Comparison of ENCODE assay signal across 12 cellular contexts in the genomic region with DNA sequence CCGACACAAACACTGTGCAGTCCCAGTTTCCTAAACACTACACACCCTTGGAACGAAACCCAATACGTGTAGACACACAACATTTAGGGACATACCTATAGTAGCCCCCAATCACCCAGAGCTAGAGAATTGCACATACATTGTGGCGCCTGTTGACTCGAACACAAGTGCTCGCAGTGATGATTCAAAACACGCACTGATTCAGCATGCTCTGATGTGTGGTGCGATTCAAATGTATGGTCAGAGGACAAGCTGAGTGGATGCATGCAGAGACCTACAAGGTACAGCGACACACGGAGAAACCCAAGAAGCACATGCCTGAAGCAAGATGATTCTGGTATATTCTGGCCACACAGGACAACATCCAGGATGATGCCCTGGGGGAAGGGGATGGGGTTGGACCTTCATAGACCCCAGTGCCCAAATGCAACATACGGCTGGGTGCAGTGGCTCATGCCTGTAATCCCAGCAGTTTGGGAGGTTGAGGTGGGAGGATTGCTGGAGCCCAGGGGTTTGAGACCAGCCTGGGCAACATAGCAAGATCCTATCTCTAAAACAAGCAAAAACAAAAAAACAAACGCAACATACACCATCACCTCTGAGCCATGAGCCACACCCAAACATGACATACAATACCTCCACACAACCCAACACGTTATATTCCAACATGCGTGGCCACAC. TPM values are rescaled to one million over a fixed set of nuclear protein-coding genes. Genes with fewer than 3 reads are reported as not detected.
DNase-seq lines count a peak whose midpoint lies in the region; ATAC-seq and TF ChIP-seq lines count a peak whose summit lies in the region.
"Had no signal": no experiment of that assay in that cellular context is flagged by ENCODE, and none has a peak within 500 bp of the region (broad histone marks: within the 10 kb centered on the region; RNA-seq: fewer than 3 reads in every experiment).

No MANE protein-coding gene starts in this region.

- DNase-seq in activated CD4-positive, CD25-positive, alpha-beta regulatory T cell (lab: John Stamatoyannopoulos, UW), result no peak
- DNase-seq in OCI-LY7 (ENCODE audit: low spot score), result peak; percentile 27
- no peak for DNase-seq in activated naive CD4-positive, alpha-beta T cell treated with anti-CD3 and anti-CD28 coated beads, Interleukin-2, amount 50 U/mL, for 72 hours (ENCODE audit: low spot score in 2 of 2)
- DNase-seq in osteoblast (ENCODE audit: insufficient read length, low spot score, missing footprints), result peak; percentile 65
- no peak for DNase-seq in dermis blood vessel endothelial cell
- no peak for DNase-seq in ovary
- DNase-seq: NCI-H1092 treated with DMSO at 0.1 percent for 48 hours, NCI-H526 treated with DMSO at 0.1 percent for 48 hours had no signal

- H3K79me2 ChIP-seq in OCI-LY7 (ENCODE audit: insufficient read depth, low read depth, low read length) (peaks cover 27% of the 10 kb centered on the region), osteoblast (ENCODE audit: insufficient read depth, low read length) (peaks cover 29% of the 10 kb centered on the region)

- intact Hi-C loops in OCI-LY7 (cut with micrococcal nuclease; ENCODE audit: unreplicated experiment), result no loop called here
- intact Hi-C loops in ovary (cut with DNase I), result loop anchor here in 2 of 4 donors (2.0 to 5.0 kb wide), 2 partner anchors 34 to 35 kb away; no protein-coding TSS in a partner anchor

- POLR2A ChIA-PET in OCI-LY7 (lab: Charles Lee), result interaction anchor here (4.2 to 6.7 kb wide), 2 partner anchors 17 to 27 kb away, joined by 27 to 49 read pairs; a partner anchor contains a TSS

- H2AFZ ChIP-seq in OCI-LY7 (ENCODE audit: low read length) (peak overlapping the region; percentile 40; the same call in 1 of the 2 replicates), osteoblast (ENCODE audit: low read length) (no peak overlapping the region)

- ATAC-seq in activated CD4-positive, CD25-positive, alpha-beta regulatory T cell treated with anti-CD3 and anti-CD28 coated beads, Interleukin-2, amount 50 U/mL, for 24 hours, result peak; percentile 35 to 41
- peak; percentile 23 to 31 for ATAC-seq in activated naive CD4-positive, alpha-beta T cell treated with anti-CD3 and anti-CD28 coated beads, Interleukin-2, amount 50 U/mL, for 72 hours
- no peak for ATAC-seq in HG03432 (IDR thresholded peaks at IDR 0.05; ENCODE audit: unreplicated experiment)

- no peaks in the 10 kb centered on the region for H3K9me2 ChIP-seq in OCI-LY7 (ENCODE audit: insufficient read depth, low read length)

- TF ChIP-seq POLR2A in ovary (IDR thresholded peaks at IDR 0.05), result no peak

- H4K20me1 ChIP-seq in OCI-LY7 (ENCODE audit: insufficient read depth, low read length) (no peaks in the 10 kb centered on the region), osteoblast (ENCODE audit: insufficient read depth, low read length) (no peaks in the 10 kb centered on the region)

- peaks cover 29% of the 10 kb centered on the region in 2 donors for H3K36me3 Mint-ChIP-seq in activated naive CD4-positive, alpha-beta T cell treated with anti-CD3 and anti-CD28 coated beads, Interleukin-2, amount 50 U/mL, for 72 hours

- peaks cover 78% of the 10 kb centered on the region for H3K4me1 ChIP-seq in OCI-LY7 (ENCODE audit: insufficient read depth, low read length, poor library complexity, severe bottlenecking)
- peaks cover 43% of the 10 kb centered on the region for H3K4me1 ChIP-seq in osteoblast (ENCODE audit: insufficient read depth, low read length)
- H3K4me1 ChIP-seq in ovary (ENCODE audit: insufficient read depth), result no peaks in the 10 kb centered on the region

- CTCF ChIA-PET in OCI-LY7 (lab: Charles Lee; ENCODE audit: unreplicated experiment), result no interaction called here

- H3K4me2 ChIP-seq in OCI-LY7 (ENCODE audit: low read length), result peak overlapping the region; percentile 91
- no peak overlapping the region for H3K4me2 ChIP-seq in osteoblast (ENCODE audit: insufficient read depth, low read length)

- 84 to 88% (median 84%) methylated on average over 14 of the region's 14 CpGs for WGBS in ovary, 3 donors

- TF ChIP-seq CTCF in OCI-LY7 (conservative IDR thresholded peaks at IDR 0.05; ENCODE audit: low read length) (no peak), osteoblast (IDR thresholded peaks at IDR 0.05; ENCODE audit: extremely low read depth, low read depth, low read length) (no peak), ovary (IDR thresholded peaks at IDR 0.05) (no peak)

- H3K9me3 ChIP-seq in OCI-LY7 (ENCODE audit: low read length), result no peaks in the 10 kb centered on the region
- no peaks in the 10 kb centered on the region for H3K9me3 ChIP-seq in osteoblast (ENCODE audit: low read depth, low read length)
- H3K9me3 ChIP-seq in ovary, result no peaks in the 10 kb centered on the region

- no TSS peak for BruUV-seq in OCI-LY7 (replicated peaks; lab: Mats Ljungman, UMichigan)

- H3K4me3 ChIP-seq in OCI-LY7 (ENCODE audit: low read depth, low read length, poor library complexity, severe bottlenecking) (peak overlapping the region; percentile 78), osteoblast (ENCODE audit: insufficient read depth, low read length) (no peak overlapping the region), ovary (no peak overlapping the region)

- H3K9me3 Mint-ChIP-seq in activated naive CD4-positive, alpha-beta T cell treated with anti-CD3 and anti-CD28 coated beads, Interleukin-2, amount 50 U/mL, for 72 hours, result peaks cover 0 to 5% of the 10 kb centered on the region in 2 donors
- H3K9me3 Mint-ChIP-seq: neural crest cell had no signal

- H3K27ac Mint-ChIP-seq in activated naive CD4-positive, alpha-beta T cell treated with anti-CD3 and anti-CD28 coated beads, Interleukin-2, amount 50 U/mL, for 72 hours, result peak overlapping the region; percentile 79 to 88

- peak overlapping the region; percentile 91 for H3K27ac ChIP-seq in OCI-LY7 (ENCODE audit: low read depth, low read length, poor library complexity, severe bottlenecking)
- no peak overlapping the region for H3K27ac ChIP-seq in osteoblast (ENCODE audit: low read depth, low read length)
- no peak overlapping the region for H3K27ac ChIP-seq in ovary
- H3K27ac ChIP-seq: 22Rv1 had no signal

- TF ChIP-seq EP300 in ovary (IDR thresholded peaks at IDR 0.05), result no peak

- H3K27me3 ChIP-seq in osteoblast (ENCODE audit: insufficient read depth, low read length) (no peaks in the 10 kb centered on the region), ovary (no peaks in the 10 kb centered on the region)

- no peaks in the 10 kb centered on the region for H3K36me3 ChIP-seq in OCI-LY7 (ENCODE audit: insufficient read depth, low read length)
- no peaks in the 10 kb centered on the region for H3K36me3 ChIP-seq in osteoblast (ENCODE audit: insufficient read depth, low read length)
- no peaks in the 10 kb centered on the region for H3K36me3 ChIP-seq in ovary

RNA-seq across cellular contexts. Expression of a gene that starts 1.0 kb away (rescaled TPM):
- total RNA-seq in OCI-LY7 (2014; rRNA removed; shearing (Covaris generic)), result 31.3 and 39.7 TPM in 2 replicates
- 39.3 and 40.0 TPM in 2 replicates for total RNA-seq in OCI-LY7 (2022)
- 100 to 1,000 TPM; 110 to 145 TPM for total RNA-seq in activated naive CD4-positive, alpha-beta T cell treated with anti-CD3 and anti-CD28 coated beads, Interleukin-2, amount 50 U/mL, for 72 hours
- total RNA-seq in osteoblast, result 6.5 and 7.2 TPM in 2 replicates
- 0.09 and 0.51 TPM in 2 replicates for total RNA-seq in dermis blood vessel endothelial cell
- 1 to 10 TPM in 5 of 7 donors, under 1 TPM in 2; 0.61 to 9.1 (median 2.6) TPM for total RNA-seq in ovary
- under 1 TPM; 0.28 to 0.71 TPM for polyA plus RNA-seq in ovary

RNA-seq across cellular contexts. Expression of a gene that starts 20.5 kb away (rescaled TPM):
- not detected in 2 replicates for total RNA-seq in OCI-LY7 (2014; rRNA removed; shearing (Covaris generic))
- not detected in 2 replicates for total RNA-seq in OCI-LY7 (2022)
- 1 to 10 TPM in 1 of 2 donors, under 1 TPM in 1; 0.97 to 3.8 TPM for total RNA-seq in activated naive CD4-positive, alpha-beta T cell treated with anti-CD3 and anti-CD28 coated beads, Interleukin-2, amount 50 U/mL, for 72 hours
- total RNA-seq in osteoblast, result 0.29 and 0.72 TPM in 2 replicates
- total RNA-seq in dermis blood vessel endothelial cell, result 0.09 and 0.17 TPM in 2 replicates
- 1 to 10 TPM in 2 of 7 donors, under 1 TPM in 5; 0.25 to 1.9 (median 0.79) TPM for total RNA-seq in ovary
- 1 to 10 TPM in 1 of 2 donors, under 1 TPM in 1; 0.27 to 1.9 TPM for polyA plus RNA-seq in ovary
- total RNA-seq: neural crest cell had no signal

RNA-seq across cellular contexts. Expression of a gene that starts 27.0 kb away (rescaled TPM):
- 49.1 and 65.6 TPM in 2 replicates for total RNA-seq in OCI-LY7 (2014; rRNA removed; shearing (Covaris generic))
- total RNA-seq in OCI-LY7 (2022) (75.5 and 83.1 TPM in 2 replicates), osteoblast (14.5 and 17.4 TPM in 2 replicates), dermis blood vessel endothelial cell (8.8 and 9.0 TPM in 2 replicates), ovary (10 to 100 TPM; 13.9 to 34.8 (median 24.2) TPM)
- total RNA-seq in activated naive CD4-positive, alpha-beta T cell treated with anti-CD3 and anti-CD28 coated beads, Interleukin-2, amount 50 U/mL, for 72 hours, result 100 to 1,000 TPM in 1 of 2 donors, 10 to 100 TPM in 1; 62.8 to 145 TPM
- 10 to 100 TPM; 15.7 to 15.9 TPM for polyA plus RNA-seq in ovary

RNA-seq across cellular contexts. Expression of a gene that starts 45.4 kb away (rescaled TPM):
- 4.3 and 4.8 TPM in 2 replicates for total RNA-seq in OCI-LY7 (2014; rRNA removed; shearing (Covaris generic))
- total RNA-seq in OCI-LY7 (2022), result 1.9 and 2.8 TPM in 2 replicates
- total RNA-seq in activated naive CD4-positive, alpha-beta T cell treated with anti-CD3 and anti-CD28 coated beads, Interleukin-2, amount 50 U/mL, for 72 hours, result 10 to 100 TPM in 1 of 2 donors, 1 to 10 TPM in 1; 7.7 to 12.0 TPM
- total RNA-seq in osteoblast, result 13.4 and 15.6 TPM in 2 replicates
- total RNA-seq in dermis blood vessel endothelial cell, result 10.9 and 11.1 TPM in 2 replicates
- 10 to 100 TPM in 5 of 7 donors, 1 to 10 TPM in 2; 8.2 to 14.6 (median 11.9) TPM for total RNA-seq in ovary
- 1 to 10 TPM; 3.2 to 7.3 TPM for polyA plus RNA-seq in ovary

Comparison
In these comparisons a context has a peak if more than half of its experiments do, and no peak if none do; other contexts are left out.
1. DNase-seq: peak in OCI-LY7 (single experiment) and osteoblast (single experiment); none in activated CD4-positive, CD25-positive, alpha-beta regulatory T cell (0 of 4), activated naive CD4-positive, alpha-beta T cell treated with anti-CD3 and anti-CD28 coated beads, Interleukin-2, amount 50 U/mL, for 72 hours (0 of 2), dermis blood vessel endothelial cell (single experiment) and ovary (0 of 5).